Comparison of ENCODE assay signal across 1 cellular context in the genomic region with DNA sequence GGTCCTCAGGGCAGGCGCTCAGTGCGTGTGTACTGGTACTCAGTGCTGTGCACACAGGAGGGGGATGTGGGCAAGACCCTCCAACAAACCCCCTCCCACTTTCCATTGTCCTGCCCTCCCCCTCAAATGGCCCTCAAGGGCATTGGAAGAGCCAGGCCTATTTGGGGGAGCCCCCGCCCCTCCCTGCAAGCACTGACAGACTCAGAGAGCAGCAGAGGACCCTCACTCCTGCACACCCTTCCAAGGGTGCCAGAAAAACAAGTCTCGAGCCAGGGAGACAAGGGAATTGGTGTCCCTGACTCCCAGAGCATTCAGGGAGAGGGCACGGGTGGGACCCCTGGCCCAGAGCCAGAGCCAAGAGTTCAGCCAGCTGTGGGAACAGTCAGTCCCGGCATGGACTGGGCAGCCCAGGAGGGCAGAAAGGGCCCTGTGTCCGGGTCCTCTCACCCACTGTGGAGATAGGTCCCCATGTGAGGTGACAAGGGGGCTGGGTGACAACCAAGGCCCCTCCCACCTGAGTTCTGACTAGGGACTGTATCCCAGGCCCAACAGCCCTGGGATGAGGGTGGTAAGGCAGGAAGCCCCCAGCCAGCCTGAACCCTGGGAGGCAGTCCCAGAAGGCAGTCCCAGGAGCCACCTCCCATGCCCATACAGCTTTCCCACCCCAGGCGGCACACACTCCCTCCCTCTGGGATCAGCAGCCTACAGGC.
TF ChIP-seq lines count a peak whose summit lies in the region.

No MANE protein-coding gene starts in this region.

TF ChIP-seq in IMR-90, 13 proteins besides CTCF, POLR2A, EP300 and RAD21:
- TF ChIP-seq CEBPB (IDR thresholded peaks at IDR 0.05; ENCODE audit: low read depth, low read length), result no peak
- TF ChIP-seq SMC3 (IDR thresholded peaks at IDR 0.05; ENCODE audit: low read depth, low read length), result no peak
- TF ChIP-seq, protein P1, sequence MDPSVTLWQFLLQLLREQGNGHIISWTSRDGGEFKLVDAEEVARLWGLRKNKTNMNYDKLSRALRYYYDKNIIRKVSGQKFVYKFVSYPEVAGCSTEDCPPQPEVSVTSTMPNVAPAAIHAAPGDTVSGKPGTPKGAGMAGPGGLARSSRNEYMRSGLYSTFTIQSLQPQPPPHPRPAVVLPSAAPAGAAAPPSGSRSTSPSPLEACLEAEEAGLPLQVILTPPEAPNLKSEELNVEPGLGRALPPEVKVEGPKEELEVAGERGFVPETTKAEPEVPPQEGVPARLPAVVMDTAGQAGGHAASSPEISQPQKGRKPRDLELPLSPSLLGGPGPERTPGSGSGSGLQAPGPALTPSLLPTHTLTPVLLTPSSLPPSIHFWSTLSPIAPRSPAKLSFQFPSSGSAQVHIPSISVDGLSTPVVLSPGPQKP (IDR thresholded peaks at IDR 0.05; ENCODE audit: borderline replicate concordance, low read depth, low read length), result no peak
- TF ChIP-seq MAFK (IDR thresholded peaks at IDR 0.05; ENCODE audit: low read depth, low read length), result no peak
- TF ChIP-seq RFX5 (IDR thresholded peaks at IDR 0.05; ENCODE audit: low read depth, low read length), result no peak
- TF ChIP-seq FOS (IDR thresholded peaks at IDR 0.05; ENCODE audit: low read depth, low read length), result no peak
- no peak for TF ChIP-seq RCOR1 (IDR thresholded peaks at IDR 0.05; ENCODE audit: insufficient replicate concordance, low read length)
- no peak for TF ChIP-seq MXI1 (IDR thresholded peaks at IDR 0.05; ENCODE audit: borderline replicate concordance, low read depth, low read length)
- TF ChIP-seq, protein P2, sequence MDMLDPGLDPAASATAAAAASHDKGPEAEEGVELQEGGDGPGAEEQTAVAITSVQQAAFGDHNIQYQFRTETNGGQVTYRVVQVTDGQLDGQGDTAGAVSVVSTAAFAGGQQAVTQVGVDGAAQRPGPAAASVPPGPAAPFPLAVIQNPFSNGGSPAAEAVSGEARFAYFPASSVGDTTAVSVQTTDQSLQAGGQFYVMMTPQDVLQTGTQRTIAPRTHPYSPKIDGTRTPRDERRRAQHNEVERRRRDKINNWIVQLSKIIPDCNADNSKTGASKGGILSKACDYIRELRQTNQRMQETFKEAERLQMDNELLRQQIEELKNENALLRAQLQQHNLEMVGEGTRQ (IDR thresholded peaks at IDR 0.05; ENCODE audit: low read depth, low read length), result no peak
- TF ChIP-seq BHLHE40 (IDR thresholded peaks at IDR 0.05; ENCODE audit: low read depth, low read length), result no peak
- TF ChIP-seq NFE2L2 (IDR thresholded peaks at IDR 0.05; ENCODE audit: low read depth, low read length), result no peak
- no peak for TF ChIP-seq CHD1 (IDR thresholded peaks at IDR 0.05; ENCODE audit: low read depth, low read length)
- TF ChIP-seq MAZ (IDR thresholded peaks at IDR 0.05; ENCODE audit: borderline replicate concordance, low read depth, low read length), result no peak
